In genomic region chr5:59040007-59040803, GRCh38 we compare ENCODE assay signal across 8 cellular contexts.
DNase-seq lines count a peak whose midpoint lies in the region; ATAC-seq and TF ChIP-seq lines count a peak whose summit lies in the region.

No MANE protein-coding gene starts in this region.

- no peak for DNase-seq in Jurkat, Clone E6-1 (ENCODE audit: low read depth, low spot score)
- DNase-seq in lower lobe of right lung (no peak), vagina (ENCODE audit: extremely low spot score in 2 of 2) (no peak)
- DNase-seq in activated CD4-positive, alpha-beta T cell treated with anti-CD3 and anti-CD28 coated beads, Interleukin-2, amount 50 U/mL, for 48 hours, result no peak

- H3K36me3 Mint-ChIP-seq in brain, result peaks cover 11% of the 10 kb centered on the region

- H3K4me1 ChIP-seq in ACC112 (ENCODE audit: control insufficient read depth, insufficient read depth, low read length, unreplicated experiment), result peaks cover 43% of the 10 kb centered on the region
- H3K4me1 ChIP-seq in lower lobe of right lung, result peaks cover 33% of the 10 kb centered on the region
- peaks cover 51% of the 10 kb centered on the region for H3K4me1 ChIP-seq in vagina

- peaks cover 60% of the 10 kb centered on the region for H3K4me1 Mint-ChIP-seq in brain

- TF ChIP-seq CTCF in brain (conservative IDR thresholded peaks at IDR 0.05) (no peak), lower lobe of right lung (IDR thresholded peaks at IDR 0.05) (no peak), vagina (IDR thresholded peaks at IDR 0.05) (no peak)

- H3K27me3 ChIP-seq in ACC112 (ENCODE audit: insufficient read depth, low read length), result no peaks in the 10 kb centered on the region
- no peaks in the 10 kb centered on the region for H3K27me3 ChIP-seq in lower lobe of right lung (ENCODE audit: low read depth)
- no peaks in the 10 kb centered on the region for H3K27me3 ChIP-seq in vagina

- peaks cover 0 to 4% (median 0%) of the 10 kb centered on the region in 5 experiments for H3K9me3 Mint-ChIP-seq in brain

- peak overlapping the region in 3 of 5 experiments; percentile 1 to 72 (median 14) for H3K27ac Mint-ChIP-seq in brain

- peaks cover 38% of the 10 kb centered on the region for H3K79me2 ChIP-seq in ACC112 (ENCODE audit: control insufficient read depth, insufficient read depth, low read length, unreplicated experiment)

- H3K4me3 Mint-ChIP-seq in brain, result peak overlapping the region; percentile 88 to 95 (median 93)

- H3K9me3 ChIP-seq in lower lobe of right lung (no peaks in the 10 kb centered on the region), vagina (no peaks in the 10 kb centered on the region)

- no peak for TF ChIP-seq POLR2A in vagina (IDR thresholded peaks at IDR 0.05)

- peaks cover 41% of the 10 kb centered on the region for H3K27me3 Mint-ChIP-seq in brain

- intact Hi-C loops in lower lobe of right lung (cut with DNase I), result no loop called here
- intact Hi-C loops in vagina (cut with DNase I), result no loop called here

- peak overlapping the region; percentile 90 for H3K4me3 ChIP-seq in ACC112 (ENCODE audit: low read depth, low read length)
- peak overlapping the region; percentile 52; the same call in 1 of the 2 replicates for H3K4me3 ChIP-seq in Jurkat, Clone E6-1 (ENCODE audit: low read length)
- H3K4me3 ChIP-seq in lower lobe of right lung, result peak overlapping the region; percentile 67
- H3K4me3 ChIP-seq in vagina, result peak overlapping the region; percentile 73 to 83

- peak overlapping the region; percentile 47 for H2AFZ ChIP-seq in ACC112 (ENCODE audit: low read length, unreplicated experiment)

- H3K36me3 ChIP-seq in ACC112 (ENCODE audit: insufficient read depth, low read length), result no peaks in the 10 kb centered on the region
- H3K36me3 ChIP-seq in lower lobe of right lung, result no peaks in the 10 kb centered on the region
- H3K36me3 ChIP-seq in vagina, result no peaks in the 10 kb centered on the region

- peak; percentile 44 to 69 for ATAC-seq in lower lobe of right lung
- no peak for ATAC-seq in HG02798 (IDR thresholded peaks at IDR 0.05; ENCODE audit: poor library complexity, unreplicated experiment)
- no peak for ATAC-seq in HG03432 (IDR thresholded peaks at IDR 0.05; ENCODE audit: unreplicated experiment)

- peak overlapping the region; percentile 88; the same call in 1 of the 2 replicates for H3K27ac ChIP-seq in ACC112 (ENCODE audit: low read depth, low read length)
- H3K27ac ChIP-seq in lower lobe of right lung, result peak overlapping the region; percentile 83
- peak overlapping the region; percentile 88 for H3K27ac ChIP-seq in vagina

Comparison
In these comparisons a context has a peak if more than half of its experiments do, and no peak if none do; other contexts are left out.
1. ATAC-seq: peak in lower lobe of right lung (2 of 2); none in HG02798 (single experiment) and HG03432 (single experiment).
2. Peak in every context shown above with its lines, with median percentiles within 50 percentile points of each other: H3K27ac ChIP-seq and H3K4me3 ChIP-seq.